ENCODE assay signal across 9 cellular contexts in genomic region chr5:150438873-150439546, GRCh38. TPM values are rescaled to one million over a fixed set of nuclear protein-coding genes. Genes with fewer than 3 reads are reported as not detected.
A peak's percentile ranks its signal among the peaks of the same experiment; 100 is the strongest.
DNase-seq lines count a peak whose midpoint lies in the region; ATAC-seq and TF ChIP-seq lines count a peak whose summit lies in the region.
"Had no signal": no experiment of that assay in that cellular context is flagged by ENCODE, and none has a peak within 500 bp of the region (broad histone marks: within the 10 kb centered on the region; RNA-seq: fewer than 3 reads in every experiment).

No MANE protein-coding gene starts in this region.

- no TSS peak for BruUV-seq in Panc1 (replicated peaks; lab: Mats Ljungman, UMichigan)

- 55 to 65% (median 58%) methylated on average over 4 of the region's 4 CpGs for WGBS in heart left ventricle, 4 donors

- H3K4me3 ChIP-seq in heart left ventricle (no peak overlapping the region), Panc1 (ENCODE audit: low read depth in 2 of 2, low read length in 2 of 2) (no peak overlapping the region), foreskin fibroblast (ENCODE audit: low read depth in 1 of 2, low read length in 2 of 2) (no peak overlapping the region), upper lobe of right lung (no peak overlapping the region)

- H3K36me3 ChIP-seq in heart left ventricle: peaks cover 0 to 22% (median 9%) of the 10 kb centered on the region in 9 donors
- no peaks in the 10 kb centered on the region for H3K36me3 ChIP-seq in Panc1 (ENCODE audit: control insufficient read depth, insufficient read depth, low read length)
- H3K36me3 ChIP-seq in upper lobe of right lung: peaks cover 12% of the 10 kb centered on the region

- intact Hi-C loops in heart left ventricle (cut with DNase I) (loop anchor here in 9 of 10 donors (5.0 to 10.0 kb wide), 10 partner anchors 37 to 434 kb away; partner anchors contain the start of genes CDX1 (in 1 of the 9), HMGXB3 (in 1 of the 9), TCOF1 (in 1 of the 9) and TIGD6 (in 1 of the 9)), left cardiac atrium (cut with DNase I) (loop anchor here (5.0 to 10.0 kb wide), 3 partner anchors 184 to 307 kb away; no protein-coding TSS in a partner anchor), Panc1 (cut with micrococcal nuclease; ENCODE audit: unreplicated experiment) (loop anchor here (5.0 to 10.0 kb wide), 2 partner anchors 167 to 214 kb away; no protein-coding TSS in a partner anchor), upper lobe of right lung (cut with DNase I) (no loop called here)

- CTCF ChIA-PET in Panc1 (lab: Charles Lee): interaction anchor here (0.5 to 0.6 kb wide), 3 partner anchors 20 to 107 kb away, joined by 3 to 8 read pairs (median 3); no protein-coding TSS in a partner anchor

- TF ChIP-seq CTCF in heart left ventricle (IDR thresholded peaks at IDR 0.05): peak in 11 of 12 donors; percentile 23 to 63 (median 51)
- TF ChIP-seq CTCF in Panc1 (IDR thresholded peaks at IDR 0.05): peak; percentile 86
- peak; percentile 60 for TF ChIP-seq CTCF in foreskin fibroblast (IDR thresholded peaks at IDR 0.05; ENCODE audit: low read depth, low read length)
- TF ChIP-seq CTCF in upper lobe of right lung (IDR thresholded peaks at IDR 0.05): peak; percentile 60

- no peak for ATAC-seq in heart left ventricle
- ATAC-seq in left cardiac atrium: no peak
- ATAC-seq in Panc1: peak; percentile 57
- peak; percentile 68 for ATAC-seq in upper lobe of right lung

- in situ Hi-C loops in Panc1 (cut with HindIII; ENCODE audit: low pct_unique_long_range_greater_than_20kb, low sequenced_read_pairs): no loop called here

- peaks cover 0 to 19% (median 10%) of the 10 kb centered on the region in 12 donors for H3K4me1 ChIP-seq in heart left ventricle
- H3K4me1 ChIP-seq in Panc1 (ENCODE audit: control insufficient read depth, insufficient read depth, low read length): peaks cover 7% of the 10 kb centered on the region
- H3K4me1 ChIP-seq in upper lobe of right lung: peaks cover 4% of the 10 kb centered on the region

- H3K27ac ChIP-seq in heart left ventricle: no peak overlapping the region
- H3K27ac ChIP-seq in Panc1 (ENCODE audit: low read length): no peak overlapping the region
- no peak overlapping the region for H3K27ac ChIP-seq in upper lobe of right lung

- H3K9me3 ChIP-seq in heart left ventricle: no peaks in the 10 kb centered on the region
- H3K9me3 ChIP-seq in Panc1 (ENCODE audit: control insufficient read depth, insufficient read depth, low read depth, low read length): no peaks in the 10 kb centered on the region
- H3K9me3 ChIP-seq in upper lobe of right lung: no peaks in the 10 kb centered on the region

- no peak for TF ChIP-seq POLR2A in heart left ventricle (IDR thresholded peaks at IDR 0.05)

- POLR2A ChIA-PET in Panc1 (lab: Charles Lee): no interaction called here

- DNase-seq in heart left ventricle: no peak
- no peak for DNase-seq in left cardiac atrium
- no peak for DNase-seq in Panc1 (ENCODE audit: low read depth, low spot score)
- DNase-seq in foreskin fibroblast: peak in 1 of 2 donors; percentile 47
- DNase-seq in upper lobe of right lung: no peak
- DNase-seq in anterior cingulate cortex (lab: John Stamatoyannopoulos, UW): no peak
- no peak for DNase-seq in NCI-H774 (lab: John Stamatoyannopoulos, UW)
- no peak for DNase-seq in activated CD8-positive, alpha-beta memory T cell treated with anti-CD3 and anti-CD28 coated beads for 24 hours
- DNase-seq: NCI-H187 treated with DMSO at 0.1 percent for 48 hours had no signal

- no peaks in the 10 kb centered on the region for H3K27me3 ChIP-seq in heart left ventricle
- H3K27me3 ChIP-seq in Panc1 (ENCODE audit: control insufficient read depth, insufficient read depth, low read length): no peaks in the 10 kb centered on the region
- no peaks in the 10 kb centered on the region for H3K27me3 ChIP-seq in upper lobe of right lung

RNA-seq across cellular contexts. Expression of gene RPS14, which starts 10.5 kb away (rescaled TPM):
- total RNA-seq in heart left ventricle: 1,000 to 10,000 TPM; 1,031 to 1,428 (median 1,294) TPM
- 1,000 to 10,000 TPM; 1,822 to 3,474 TPM for polyA plus RNA-seq in heart left ventricle
- total RNA-seq in left cardiac atrium: 1,000 to 10,000 TPM; 1,239 to 1,275 TPM
- 1,959 TPM for total RNA-seq in Panc1 (2021; ENCODE audit: unreplicated experiment)
- polyA plus RNA-seq in Panc1 (2012; ENCODE audit: insufficient read length): 1,891 TPM
- total RNA-seq in upper lobe of right lung: 1,578 TPM

RNA-seq across cellular contexts. Expression of gene CD74, which starts 26.3 kb away (rescaled TPM):
- 1,000 to 10,000 TPM in 2 of 9 donors, 100 to 1,000 TPM in 7; 139 to 2,756 (median 300) TPM for total RNA-seq in heart left ventricle
- 100 to 1,000 TPM; 147 to 208 TPM for polyA plus RNA-seq in heart left ventricle
- 100 to 1,000 TPM; 255 to 433 TPM for total RNA-seq in left cardiac atrium
- 12.7 TPM for total RNA-seq in Panc1 (2021; ENCODE audit: unreplicated experiment)
- polyA plus RNA-seq in Panc1 (2012; ENCODE audit: insufficient read length): 6.5 TPM
- total RNA-seq in upper lobe of right lung: 2,961 TPM

Comparison
In these comparisons a context has a peak if more than half of its experiments do, and no peak if none do; other contexts are left out.
1. ATAC-seq: peak in Panc1 (single experiment) and upper lobe of right lung (single experiment); none in heart left ventricle (0 of 4) and left cardiac atrium (0 of 2).
2. RNA of gene CD74, which starts 26.3 kb away (total RNA-seq): 2,961 TPM in upper lobe of right lung (single experiment), 255 to 433 TPM in left cardiac atrium and 139 to 2,756 TPM in heart left ventricle; 12.7 TPM in Panc1 (single experiment); every median in the first group is over 10 times any median in the second.
3. Peak in every context shown above with its lines, with median percentiles within 50 percentile points of each other: CTCF ChIP-seq.